ENCODE assay signal across 15 cellular contexts in genomic region chr14:59283380-59283779, GRCh38.
DNase-seq lines count a peak whose midpoint lies in the region; ATAC-seq and TF ChIP-seq lines count a peak whose summit lies in the region.
"Had no signal": no experiment of that assay in that cellular context is flagged by ENCODE, and none has a peak within 500 bp of the region (broad histone marks: within the 10 kb centered on the region; RNA-seq: fewer than 3 reads in every experiment).

No MANE protein-coding gene starts in this region.

- no peak overlapping the region for H3K9ac ChIP-seq in fibroblast of lung (ENCODE audit: insufficient read depth, low read length)

- H3K36me3 ChIP-seq in fibroblast of lung (ENCODE audit: control insufficient read depth, insufficient read depth, low read length): no peaks in the 10 kb centered on the region
- no peaks in the 10 kb centered on the region for H3K36me3 ChIP-seq in osteoblast (ENCODE audit: insufficient read depth, low read length)
- H3K36me3 ChIP-seq: left ventricle myocardium inferior had no signal

- H3K4me1 Mint-ChIP-seq in activated naive CD4-positive, alpha-beta T cell treated with anti-CD3 and anti-CD28 coated beads for 36 hours (ENCODE audit: low read depth): no peaks in the 10 kb centered on the region
- H3K4me1 Mint-ChIP-seq: naive B cell had no signal

- H2AFZ ChIP-seq in fibroblast of lung (ENCODE audit: low read length) (no peak overlapping the region), osteoblast (ENCODE audit: low read length) (no peak overlapping the region)

- H3K4me3 ChIP-seq in fibroblast of lung (replicated peaks in 1 of 4; ENCODE audit: control extremely low read depth in 1 of 4, insufficient read depth in 1 of 4, low read depth in 3 of 4, low read length in 4 of 4) (no peak overlapping the region), osteoblast (ENCODE audit: insufficient read depth, low read length) (no peak overlapping the region)
- H3K4me3 ChIP-seq: coronary artery, left ventricle myocardium inferior, SK-N-MC had no signal

- intact Hi-C loops in left ventricle myocardium superior (cut with micrococcal nuclease): no loop called here
- intact Hi-C loops in activated naive CD4-positive, alpha-beta T cell treated with anti-CD3 and anti-CD28 coated beads for 36 hours (cut with micrococcal nuclease): no loop called here

- DNase-seq in H4 (ENCODE audit: low spot score) (peak; percentile 64), NCI-H460 (ENCODE audit: extremely low read depth, low read depth) (peak; percentile 70), fibroblast of lung (ENCODE audit: low read depth in 2 of 2) (peak; percentile 62 to 73), osteoblast (ENCODE audit: insufficient read length, low spot score, missing footprints) (no peak), left ventricle myocardium superior (no peak)
- DNase-seq in activated naive CD4-positive, alpha-beta T cell treated with anti-CD3 and anti-CD28 coated beads for 36 hours: no peak
- DNase-seq: activated T-cell treated with anti-CD3 and anti-CD28 coated beads, Interleukin-2, amount 50 U/mL, for 72 hours; amniotic stem cell; EL; hippocampal formation; left ventricle myocardium inferior; naive B cell had no signal

- H3K36me3 Mint-ChIP-seq in activated naive CD4-positive, alpha-beta T cell treated with anti-CD3 and anti-CD28 coated beads for 36 hours (ENCODE audit: low read depth): peaks cover 23% of the 10 kb centered on the region

- ATAC-seq in left ventricle myocardium superior (no peak), GM21786 (IDR thresholded peaks at IDR 0.05; ENCODE audit: unreplicated experiment) (no peak)
- ATAC-seq: activated T-cell treated with anti-CD3 and anti-CD28 coated beads, Interleukin-2, amount 50 U/mL, for 72 hours had no signal

- H3K9me3 Mint-ChIP-seq in activated naive CD4-positive, alpha-beta T cell treated with anti-CD3 and anti-CD28 coated beads for 36 hours: peaks cover 23% of the 10 kb centered on the region

- H3K79me2 ChIP-seq in fibroblast of lung (ENCODE audit: control insufficient read depth, insufficient read depth, low read length): no peaks in the 10 kb centered on the region
- H3K79me2 ChIP-seq in osteoblast (ENCODE audit: insufficient read depth, low read length): no peaks in the 10 kb centered on the region

- H3K9me3 ChIP-seq in fibroblast of lung (ENCODE audit: control insufficient read depth, insufficient read depth, low read depth, low read length): no peaks in the 10 kb centered on the region
- H3K9me3 ChIP-seq in osteoblast (ENCODE audit: low read depth, low read length): no peaks in the 10 kb centered on the region
- H3K9me3 ChIP-seq: left ventricle myocardium inferior had no signal

- no peak overlapping the region for H3K4me2 ChIP-seq in fibroblast of lung (ENCODE audit: extremely low read depth, insufficient read depth, low read length)
- no peak overlapping the region for H3K4me2 ChIP-seq in osteoblast (ENCODE audit: insufficient read depth, low read length)

- H3K27me3 ChIP-seq in fibroblast of lung (ENCODE audit: control insufficient read depth, insufficient read depth, low read length) (no peaks in the 10 kb centered on the region), osteoblast (ENCODE audit: insufficient read depth, low read length) (no peaks in the 10 kb centered on the region)

- H4K20me1 ChIP-seq in fibroblast of lung (ENCODE audit: control insufficient read depth, extremely low read depth, insufficient read depth, low read length) (no peaks in the 10 kb centered on the region), osteoblast (ENCODE audit: insufficient read depth, low read length) (no peaks in the 10 kb centered on the region)

- CTCF ChIA-PET in activated naive CD4-positive, alpha-beta T cell treated with anti-CD3 and anti-CD28 coated beads for 36 hours (lab: Charles Lee): no interaction called here

- H3K4me1 ChIP-seq in fibroblast of lung (ENCODE audit: control insufficient read depth, extremely low read depth, insufficient read depth, low read length): peaks cover 19% of the 10 kb centered on the region
- H3K4me1 ChIP-seq in osteoblast (ENCODE audit: insufficient read depth, low read length): peaks cover 36% of the 10 kb centered on the region

- no peaks in the 10 kb centered on the region for H3K27me3 Mint-ChIP-seq in activated naive CD4-positive, alpha-beta T cell treated with anti-CD3 and anti-CD28 coated beads for 36 hours (ENCODE audit: low read depth)
- H3K27me3 Mint-ChIP-seq: naive B cell had no signal

- no peak for TF ChIP-seq CTCF in fibroblast of lung (conservative IDR thresholded peaks at IDR 0.05 in 1 of 2, IDR thresholded peaks at IDR 0.05 in 1 of 2; ENCODE audit: low read depth in 1 of 2, low read length in 2 of 2)
- TF ChIP-seq CTCF in osteoblast (IDR thresholded peaks at IDR 0.05; ENCODE audit: extremely low read depth, low read depth, low read length): no peak

- no peak overlapping the region for H3K27ac Mint-ChIP-seq in activated naive CD4-positive, alpha-beta T cell treated with anti-CD3 and anti-CD28 coated beads for 36 hours
- H3K27ac Mint-ChIP-seq: activated T-cell treated with anti-CD3 and anti-CD28 coated beads, Interleukin-2, amount 50 U/mL, for 72 hours had no signal

- H3K27ac ChIP-seq in fibroblast of lung (ENCODE audit: insufficient read depth, low read length): no peak overlapping the region
- H3K27ac ChIP-seq in osteoblast (ENCODE audit: low read depth, low read length): peak overlapping the region; percentile 21
- H3K27ac ChIP-seq: coronary artery, left ventricle myocardium inferior, SK-N-MC had no signal

- H3K4me3 Mint-ChIP-seq in activated naive CD4-positive, alpha-beta T cell treated with anti-CD3 and anti-CD28 coated beads for 36 hours: no peak overlapping the region
- H3K4me3 Mint-ChIP-seq: activated T-cell treated with anti-CD3 and anti-CD28 coated beads, Interleukin-2, amount 50 U/mL, for 72 hours; naive B cell had no signal

Comparison
In these comparisons a context has a peak if more than half of its experiments do, and no peak if none do; other contexts are left out.
1. DNase-seq: peak in H4 (single experiment), NCI-H460 (single experiment) and fibroblast of lung (2 of 2); none in osteoblast (single experiment), left ventricle myocardium superior (single experiment) and activated naive CD4-positive, alpha-beta T cell treated with anti-CD3 and anti-CD28 coated beads for 36 hours (single experiment).